In the genomic region with DNA sequence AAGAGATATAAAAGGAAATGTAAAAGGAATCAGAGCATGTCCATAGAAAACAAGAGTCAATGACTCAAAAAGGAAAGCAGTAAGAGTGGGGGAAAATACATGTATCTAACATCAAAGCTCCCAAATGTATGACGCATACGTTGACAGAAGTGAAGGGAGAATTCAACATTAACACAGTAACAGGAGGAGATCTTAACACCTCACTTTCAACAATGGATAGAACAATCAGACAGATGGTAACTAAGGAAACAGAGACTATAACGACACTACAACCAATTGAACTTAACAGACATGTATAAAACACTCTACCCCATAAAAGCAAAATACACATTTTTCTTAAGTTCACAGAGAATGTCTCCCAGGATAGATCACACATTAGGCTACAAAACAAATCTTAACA, we compare ENCODE assay signal across 17 cellular contexts.
DNase-seq lines count a peak whose midpoint lies in the region; ATAC-seq and TF ChIP-seq lines count a peak whose summit lies in the region.
"Had no signal": no experiment of that assay in that cellular context is flagged by ENCODE, and none has a peak within 500 bp of the region (broad histone marks: within the 10 kb centered on the region; RNA-seq: fewer than 3 reads in every experiment).

No MANE protein-coding gene starts in this region.

- H3K27me3 ChIP-seq in psoas muscle (ENCODE audit: insufficient read depth in 3 of 3, low read length in 2 of 3) = no peaks in the 10 kb centered on the region
- H3K27me3 ChIP-seq: BLaER1 treated with 17β-estradiol and CSF1 and Interleukin-3, amounts not matched to agents 10 nM and 100 nM had no signal

- no peak overlapping the region for H3K4me3 ChIP-seq in psoas muscle
- H3K4me3 ChIP-seq: BLaER1 treated with 17β-estradiol and CSF1 and Interleukin-3, amounts not matched to agents 10 nM and 100 nM; GM23248; K562 had no signal

- H3K9me3 ChIP-seq in psoas muscle = no peaks in the 10 kb centered on the region

- peaks cover 4% of the 10 kb centered on the region for H3K27me3 Mint-ChIP-seq in glutamatergic neuron (ENCODE audit: unreplicated experiment)
- H3K27me3 Mint-ChIP-seq: CD4-positive, CD25-positive, alpha-beta regulatory T cell had no signal

- peaks cover 3% of the 10 kb centered on the region for H3K9me3 Mint-ChIP-seq in glutamatergic neuron (ENCODE audit: unreplicated experiment)

- peak; percentile 8 for DNase-seq in NCI-H2029 (lab: John Stamatoyannopoulos, UW)
- DNase-seq in NCI-H2029 treated with DMSO at 0.1 percent for 48 hours (lab: John Stamatoyannopoulos, UW) = no peak
- DNase-seq in NCI-H69 (lab: John Stamatoyannopoulos, UW) = peak; percentile 18
- DNase-seq in glutamatergic neuron = no peak
- DNase-seq in NCI-H1436 treated with DMSO at 0.1 percent for 48 hours (lab: John Stamatoyannopoulos, UW) = no peak
- DNase-seq in psoas muscle = no peak
- DNase-seq: 8988T; AML-193; CD4-positive, CD25-positive, alpha-beta regulatory T cell; DND-41; GDM1; GM23248 had no signal

- peak overlapping the region; percentile 6 for H3K27ac Mint-ChIP-seq in glutamatergic neuron (ENCODE audit: unreplicated experiment)
- H3K27ac Mint-ChIP-seq: CD4-positive, CD25-positive, alpha-beta regulatory T cell had no signal

- no peak overlapping the region for H3K27ac ChIP-seq in psoas muscle
- H3K27ac ChIP-seq: BLaER1 treated with 17β-estradiol and CSF1 and Interleukin-3, amounts not matched to agents 10 nM and 100 nM; GM23248; HL-60 had no signal

- TF ChIP-seq CTCF in glutamatergic neuron (IDR thresholded peaks at IDR 0.05; ENCODE audit: partially characterized antibody, unreplicated experiment) (no peak), psoas muscle (IDR thresholded peaks at IDR 0.05) (no peak)

- no peaks in the 10 kb centered on the region for H3K36me3 ChIP-seq in psoas muscle (ENCODE audit: insufficient read depth in 1 of 2, low read depth in 1 of 2)
- H3K36me3 ChIP-seq: BLaER1 treated with 17β-estradiol and CSF1 and Interleukin-3, amounts not matched to agents 10 nM and 100 nM had no signal

- intact Hi-C loops in psoas muscle (cut with DNase I) = no loop called here

- H3K4me1 ChIP-seq in psoas muscle = no peaks in the 10 kb centered on the region
- H3K4me1 ChIP-seq: BLaER1 treated with 17β-estradiol and CSF1 and Interleukin-3, amounts not matched to agents 10 nM and 100 nM had no signal

- ATAC-seq in psoas muscle = no peak
- ATAC-seq in GM21786 (IDR thresholded peaks at IDR 0.05; ENCODE audit: unreplicated experiment) = no peak
- ATAC-seq: HCT116, K562 had no signal

- H3K4me1 Mint-ChIP-seq in glutamatergic neuron (ENCODE audit: low read depth, unreplicated experiment) = peaks cover 21% of the 10 kb centered on the region
- H3K4me1 Mint-ChIP-seq: CD4-positive, CD25-positive, alpha-beta regulatory T cell had no signal

- H3K4me3 Mint-ChIP-seq in glutamatergic neuron (ENCODE audit: unreplicated experiment) = no peak overlapping the region
- H3K4me3 Mint-ChIP-seq: CD4-positive, CD25-positive, alpha-beta regulatory T cell had no signal

- 88 to 92% (median 90%) methylated on average over 3 of the region's 3 CpGs for WGBS in psoas muscle, 3 donors

- peaks cover 6% of the 10 kb centered on the region for H3K36me3 Mint-ChIP-seq in glutamatergic neuron (ENCODE audit: unreplicated experiment)
- H3K36me3 Mint-ChIP-seq: CD4-positive, CD25-positive, alpha-beta regulatory T cell had no signal

Comparison
In these comparisons a context has a peak if more than half of its experiments do, and no peak if none do; other contexts are left out.
1. DNase-seq: peak in NCI-H2029 (single experiment) and NCI-H69 (single experiment); none in NCI-H2029 treated with DMSO at 0.1 percent for 48 hours (single experiment), glutamatergic neuron (single experiment), NCI-H1436 treated with DMSO at 0.1 percent for 48 hours (single experiment) and psoas muscle (0 of 2).